Comparison of ENCODE assay signal across 8 cellular contexts in the genomic region with DNA sequence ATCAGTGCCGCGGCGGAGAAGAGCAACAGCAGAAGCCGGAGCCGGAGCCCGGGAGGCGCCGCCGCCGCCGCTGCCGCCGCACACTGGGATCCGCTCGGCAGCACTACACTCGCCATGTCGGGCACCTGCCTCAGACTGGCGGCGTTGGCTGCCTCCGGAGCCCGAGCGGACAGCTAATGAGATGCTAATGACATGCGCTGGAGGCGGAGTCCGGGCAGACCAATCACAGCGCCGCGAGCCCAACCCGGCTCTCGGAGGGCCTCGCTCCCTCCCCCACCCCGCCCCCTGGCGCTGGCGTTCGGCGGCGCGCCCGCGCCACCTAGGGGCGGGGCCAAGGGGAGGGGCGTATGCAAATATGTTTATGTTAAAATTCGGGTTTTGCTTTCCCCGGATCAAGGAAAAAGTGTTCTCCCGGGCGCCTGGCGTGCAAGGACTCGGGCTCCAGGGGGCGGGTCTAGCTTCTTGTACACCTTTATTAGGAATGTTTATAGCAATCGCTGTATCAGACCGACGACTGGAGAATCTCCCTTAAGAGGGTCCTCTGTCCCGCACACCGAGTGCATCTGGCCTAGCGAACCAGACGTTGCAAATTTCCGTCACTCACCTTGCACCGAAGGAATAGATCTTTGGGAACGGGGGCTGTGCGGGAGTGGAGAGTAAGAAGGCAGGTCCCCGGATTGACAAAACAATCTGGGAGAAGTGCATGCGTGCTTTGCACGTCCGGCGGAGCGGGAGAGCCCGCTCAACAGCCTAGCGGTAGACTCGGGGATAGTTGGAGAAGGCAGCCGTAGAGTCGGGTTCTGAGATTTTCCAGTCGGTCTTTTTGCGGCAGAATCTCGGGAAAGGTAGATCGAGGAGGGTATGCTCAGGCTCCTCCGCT. TPM values are rescaled to one million over a fixed set of nuclear protein-coding genes. Genes with fewer than 3 reads are reported as not detected.
DNase-seq lines count a peak whose midpoint lies in the region; ATAC-seq, FAIRE-seq and TF ChIP-seq lines count a peak whose summit lies in the region.

A gene (minus strand): TSS at position 137 of the 880 bp plus-strand sequence.

- H4K20me1 ChIP-seq in PC-9 (ENCODE audit: insufficient read depth), result no peaks in the 10 kb centered on the region

- CTCF ChIA-PET in PC-9 (lab: Charles Lee), result no interaction called here

- H3K27ac ChIP-seq in PC-9, result no peak within 1 kb of the TSS

- H3K4me3 ChIP-seq in PC-9, result no peak within 1 kb of the TSS

- POLR2A ChIA-PET in PC-9 (lab: Charles Lee; ENCODE audit: unreplicated experiment), result no interaction called here

- no peak for TF ChIP-seq CTCF in PC-9 (conservative IDR thresholded peaks at IDR 0.05)

- no peaks in the 10 kb centered on the region for H3K9me2 ChIP-seq in PC-9 (ENCODE audit: insufficient read depth)

- peak; percentile 83 for ATAC-seq in HG03196 (IDR thresholded peaks at IDR 0.05; ENCODE audit: unreplicated experiment)

- peak; percentile 61 for DNase-seq in GM12891 (ENCODE audit: insufficient read length, low spot score)
- DNase-seq in NCI-H748 (lab: John Stamatoyannopoulos, UW; ENCODE audit: unreplicated experiment), result peak; percentile 96
- DNase-seq in activated CD8-positive, alpha-beta memory T cell treated with anti-CD3 and anti-CD28 coated beads, Interleukin-2, amount 50 U/mL, for 48 hours, result peak; percentile 84
- DNase-seq in epidermal melanocyte (ENCODE audit: insufficient read length, low spot score), result peak; percentile 79
- peak; percentile 96 for DNase-seq in mesenteric fat pad (ENCODE audit: low spot score)
- peak; percentile 44 for DNase-seq in stimulated activated CD8-positive, alpha-beta memory T cell treated with anti-CD3 and anti-CD28 coated beads, Interleukin-12 subunit alpha, Interleukin-12 subunit beta, amount 100 ng/mL, for 24 hours (ENCODE audit: extremely low read depth)
- no peak for DNase-seq in PC-9

- peak; percentile 90 for FAIRE-seq in GM12891 (lab: Jason Lieb, UNC)

- no peaks in the 10 kb centered on the region for H3K36me3 ChIP-seq in PC-9 (ENCODE audit: low read depth)

- no peaks in the 10 kb centered on the region for H3K79me2 ChIP-seq in PC-9 (ENCODE audit: low read depth)

- no peaks in the 10 kb centered on the region for H3K4me1 ChIP-seq in PC-9 (replicated peaks; ENCODE audit: insufficient read depth)

- no peaks in the 10 kb centered on the region for H3F3A ChIP-seq in PC-9 (ENCODE audit: insufficient read depth, low read depth)

- no peak within 1 kb of the TSS for H2AFZ ChIP-seq in PC-9

- H3K4me2 ChIP-seq in PC-9, result no peak within 1 kb of the TSS

- intact Hi-C loops in PC-9 (cut with micrococcal nuclease; ENCODE audit: unreplicated experiment), result no loop called here

- peaks cover 22% of the 10 kb centered on the region; the same call in 1 of the 2 replicates for H3K27me3 ChIP-seq in PC-9 (ENCODE audit: insufficient read depth, low read depth)

- no TSS peak for BruUV-seq in PC-9 (replicated peaks; lab: Mats Ljungman, UMichigan)

- TF ChIP-seq POLR2A in GM12891 (IDR thresholded peaks at IDR 0.05; ENCODE audit: low read depth, low read length), result peak; percentile 70

- H3K9me3 ChIP-seq in PC-9 (ENCODE audit: insufficient read depth, low read depth), result no peaks in the 10 kb centered on the region

TF ChIP-seq in GM12891, 5 proteins besides CTCF, POLR2A, EP300 and RAD21:
- TF ChIP-seq SPI1 (IDR thresholded peaks at IDR 0.05; ENCODE audit: low read depth, low read length) (no peak), TAF1 (IDR thresholded peaks at IDR 0.05; ENCODE audit: low read depth, low read length) (peak; percentile 93), POLR2AphosphoS5 (IDR thresholded peaks at IDR 0.05; ENCODE audit: low read depth, low read length) (peak; percentile 83), PAX5 (IDR thresholded peaks at IDR 0.05; ENCODE audit: insufficient read depth, low read length, severe bottlenecking) (no peak), POU2F2 (IDR thresholded peaks at IDR 0.05; ENCODE audit: low read depth, low read length) (peak; percentile 87; the same call in 1 of the 2 replicates)

RNA-seq across cellular contexts. Expression of the gene that starts here (rescaled TPM):
- polyA plus RNA-seq in GM12891 (2012; ENCODE audit: low read depth, missing spikeins), result 19.9 TPM
- 14.8 TPM for total RNA-seq in mesenteric fat pad
- total RNA-seq in PC-9 (2021), result not detected in 2 replicates

Comparison
In these comparisons a context has a peak if more than half of its experiments do, and no peak if none do; other contexts are left out.
1. RNA of the gene that starts here (total RNA-seq): 14.8 TPM in mesenteric fat pad (single experiment); not detected in PC-9; every median in the first group is over 10 times any median in the second.
2. DNase-seq: peak in GM12891 (single experiment), NCI-H748 (single experiment), activated CD8-positive, alpha-beta memory T cell treated with anti-CD3 and anti-CD28 coated beads, Interleukin-2, amount 50 U/mL, for 48 hours (single experiment), epidermal melanocyte (single experiment), mesenteric fat pad (single experiment) and stimulated activated CD8-positive, alpha-beta memory T cell treated with anti-CD3 and anti-CD28 coated beads, Interleukin-12 subunit alpha, Interleukin-12 subunit beta, amount 100 ng/mL, for 24 hours (single experiment); none in PC-9 (0 of 2).